21 cellular contexts compared by ENCODE assay signal in genomic region chrX:132618810-132619209, GRCh38.
"Had no signal": no experiment of that assay in that cellular context is flagged by ENCODE, and none has a peak within 500 bp of the region (broad histone marks: within the 10 kb centered on the region; RNA-seq: fewer than 3 reads in every experiment).

No MANE protein-coding gene starts in this region.

- H3K27me3 ChIP-seq: esophagus muscularis mucosa, foreskin keratinocyte, gastroesophageal sphincter, hepatocyte had no signal

- ATAC-seq: foreskin keratinocyte, gastroesophageal sphincter, heart left ventricle, left cardiac atrium, lower lobe of right lung, mucosa of descending colon had no signal

- H3K9me3 ChIP-seq: esophagus muscularis mucosa, gastroesophageal sphincter, heart left ventricle, left ventricle myocardium inferior, lower lobe of right lung, mucosa of descending colon had no signal

- H3K4me3 ChIP-seq: coronary artery, dorsolateral prefrontal cortex, esophagus muscularis mucosa, gastroesophageal sphincter, heart left ventricle, hepatocyte, left ventricle myocardium inferior, lower lobe of right lung, mucosa of descending colon had no signal

- H3K27ac ChIP-seq: coronary artery, dorsolateral prefrontal cortex, esophagus muscularis mucosa, foreskin keratinocyte, gastroesophageal sphincter, heart left ventricle, hepatocyte, left ventricle myocardium inferior, lower lobe of right lung had no signal

- H3K4me1 ChIP-seq: esophagus muscularis mucosa, foreskin keratinocyte, gastroesophageal sphincter, heart left ventricle, left ventricle myocardium inferior, lower lobe of right lung had no signal

- H3K36me3 ChIP-seq: esophagus muscularis mucosa, gastroesophageal sphincter, heart left ventricle, left ventricle myocardium inferior, lower lobe of right lung had no signal

- DNase-seq: dermis blood vessel endothelial cell; dorsolateral prefrontal cortex; effector CD4-positive, alpha-beta T cell; effector memory CD4-positive, alpha-beta T cell; foreskin keratinocyte; heart left ventricle; hypothalamus; immature natural killer cell; islet precursor cell; kidney; kidney glomerular epithelial cell; left cardiac atrium; left ventricle myocardium inferior; lower lobe of right lung; mesenchymal stem cell; mucosa of descending colon; naive B cell had no signal
